Comparison of ENCODE assay signal across 16 cellular contexts in genomic region chr17:48470388-48471034, GRCh38. TPM values are rescaled to one million over a fixed set of nuclear protein-coding genes. Genes with fewer than 3 reads are reported as not detected.
DNase-seq lines count a peak whose midpoint lies in the region; ATAC-seq and TF ChIP-seq lines count a peak whose summit lies in the region.
"Had no signal": no experiment of that assay in that cellular context is flagged by ENCODE, and none has a peak within 500 bp of the region (broad histone marks: within the 10 kb centered on the region; RNA-seq: fewer than 3 reads in every experiment).

No MANE protein-coding gene starts in this region.

- no peak overlapping the region for H2AFZ ChIP-seq in SK-N-SH (ENCODE audit: low read depth)

- H3K9me3 ChIP-seq in SK-N-SH, result no peaks in the 10 kb centered on the region
- no peaks in the 10 kb centered on the region for H3K9me3 ChIP-seq in left ventricle myocardium inferior (replicated peaks)

- intact Hi-C loops in left ventricle myocardium inferior (cut with micrococcal nuclease), result no loop called here

- no peaks in the 10 kb centered on the region for H3K36me3 Mint-ChIP-seq in HFFc6 (ENCODE audit: low read depth)
- H3K36me3 Mint-ChIP-seq: CD8-positive, alpha-beta memory T cell had no signal

- WGBS in SK-N-SH (ENCODE audit: low lambda C conversion rate), result 10% methylated on average over 6 of the region's 6 CpGs

- H3K4me1 ChIP-seq in SK-N-SH (ENCODE audit: control insufficient read depth in 1 of 2, insufficient read depth in 2 of 2, low read depth in 1 of 2, low read length in 1 of 2), result 0 out of 4 replicates have a peak, but pooled peaks cover 0 to 7% of the 10 kb centered on the region in 2 experiments
- no peaks in the 10 kb centered on the region for H3K4me1 ChIP-seq in left ventricle myocardium inferior

- no peak for TF ChIP-seq RAD21 in SK-N-SH (IDR thresholded peaks at IDR 0.05; ENCODE audit: low read length)

- H3F3A ChIP-seq in SK-N-SH (replicated peaks; ENCODE audit: insufficient read depth), result peaks cover 33% of the 10 kb centered on the region

- no peak overlapping the region for H3K4me3 Mint-ChIP-seq in HFFc6
- H3K4me3 Mint-ChIP-seq: activated B cell treated with CpG ODN at 0.5 μM for 24 hours; CD8-positive, alpha-beta memory T cell; neural crest cell had no signal

- H3K9ac ChIP-seq in SK-N-SH, result no peak overlapping the region

- no peaks in the 10 kb centered on the region for H4K20me1 ChIP-seq in SK-N-SH (ENCODE audit: insufficient read depth)

- peaks cover 11% of the 10 kb centered on the region for H3K27me3 Mint-ChIP-seq in HFFc6 (ENCODE audit: insufficient read depth)

- no peaks in the 10 kb centered on the region for H3K9me2 ChIP-seq in SK-N-SH

- H3K36me3 ChIP-seq in SK-N-SH (replicated peaks in 1 of 2; ENCODE audit: control insufficient read depth in 1 of 2, insufficient read depth in 2 of 2, low read length in 1 of 2) (no peaks in the 10 kb centered on the region), left ventricle myocardium inferior (no peaks in the 10 kb centered on the region)

- H3K4me3 ChIP-seq in AG10803 (ENCODE audit: low read length), result no peak overlapping the region
- no peak overlapping the region for H3K4me3 ChIP-seq in SK-N-SH (ENCODE audit: low read depth in 2 of 2, low read length in 1 of 2)
- H3K4me3 ChIP-seq in foreskin fibroblast (ENCODE audit: low read depth in 1 of 2, low read length in 2 of 2), result no peak overlapping the region
- no peak overlapping the region for H3K4me3 ChIP-seq in left ventricle myocardium inferior
- H3K4me3 ChIP-seq in coronary artery, result no peak overlapping the region

- H3K9me3 Mint-ChIP-seq in HFFc6, result no peaks in the 10 kb centered on the region
- H3K9me3 Mint-ChIP-seq: activated B cell treated with CpG ODN at 0.5 μM for 24 hours; CD8-positive, alpha-beta memory T cell; neural crest cell had no signal

- DNase-seq in AG10803 (ENCODE audit: low read depth) (peak; percentile 81), HFFc6 (peak; percentile 38), SK-N-SH (no peak), foreskin fibroblast (peak; percentile 20 to 53), left lobe of liver (ENCODE audit: low spot score) (no peak), left ventricle myocardium inferior (no peak), coronary artery (ENCODE audit: low spot score) (no peak)
- DNase-seq: activated B cell treated with CpG ODN at 0.5 μM for 24 hours; CD8-positive, alpha-beta memory T cell; H7; NCI-H2029 treated with DMSO at 0.1 percent for 48 hours; stimulated activated CD8-positive, alpha-beta memory T cell treated with anti-CD3 and anti-CD28 coated beads, Interleukin-4, amount 100 ng/mL, for 48 hours had no signal

- H3K27me3 ChIP-seq in SK-N-SH (ENCODE audit: insufficient read depth) (peaks cover 37% of the 10 kb centered on the region), left ventricle myocardium inferior (ENCODE audit: low read depth) (peaks cover 99% of the 10 kb centered on the region)

- H3K4me2 ChIP-seq in SK-N-SH, result no peak overlapping the region

- POLR2A ChIA-PET in SK-N-SH (lab: Yijun Ruan, JAX), result interaction anchor here (1.1 kb wide), 1 partner anchor 8 kb away, joined by 3 read pairs; no protein-coding TSS in a partner anchor

- peaks cover 43% of the 10 kb centered on the region for H3K4me1 Mint-ChIP-seq in HFFc6 (ENCODE audit: low read depth)
- H3K4me1 Mint-ChIP-seq: activated B cell treated with CpG ODN at 0.5 μM for 24 hours, neural crest cell had no signal

- H3K79me2 ChIP-seq in SK-N-SH (ENCODE audit: insufficient read depth), result no peaks in the 10 kb centered on the region

- no peak for ATAC-seq in left lobe of liver
- ATAC-seq in GM19035 (IDR thresholded peaks at IDR 0.05; ENCODE audit: unreplicated experiment), result no peak
- ATAC-seq: esophagus mucosa had no signal

- H3K27ac ChIP-seq in SK-N-SH (ENCODE audit: low read depth in 2 of 2, low read length in 1 of 2) (no peak overlapping the region), left ventricle myocardium inferior (replicated peaks) (no peak overlapping the region), coronary artery (no peak overlapping the region)

- CTCF ChIA-PET in SK-N-SH (lab: Yijun Ruan, JAX), result interaction anchor here (1.8 to 3.9 kb wide), 3 partner anchors 14 to 163 kb away, joined by 4 to 19 read pairs (median 4); no protein-coding TSS in a partner anchor

- peak; percentile 46 for TF ChIP-seq CTCF in AG10803 (conservative IDR thresholded peaks at IDR 0.05; ENCODE audit: low read length)
- TF ChIP-seq CTCF in HFFc6 (IDR thresholded peaks at IDR 0.05), result peak; percentile 34; the same call in 1 of the 2 replicates
- TF ChIP-seq CTCF in SK-N-SH (IDR thresholded peaks at IDR 0.05), result peak; percentile 48
- no peak for TF ChIP-seq CTCF in foreskin fibroblast (IDR thresholded peaks at IDR 0.05; ENCODE audit: low read depth, low read length)
- TF ChIP-seq CTCF in left ventricle myocardium inferior (IDR thresholded peaks at IDR 0.05; ENCODE audit: borderline replicate concordance), result no peak
- no peak for TF ChIP-seq CTCF in coronary artery (IDR thresholded peaks at IDR 0.05)

- H3K27ac Mint-ChIP-seq in HFFc6, result no peak overlapping the region
- H3K27ac Mint-ChIP-seq: activated B cell treated with CpG ODN at 0.5 μM for 24 hours had no signal

- no peak for TF ChIP-seq EP300 in SK-N-SH (IDR thresholded peaks at IDR 0.05; ENCODE audit: borderline replicate concordance in 1 of 2, low read depth in 1 of 2, low read length in 1 of 2)

TF ChIP-seq in SK-N-SH, 30 proteins besides CTCF, POLR2A, EP300 and RAD21:
- TF ChIP-seq FOSL2 (IDR thresholded peaks at IDR 0.05; ENCODE audit: borderline replicate concordance, low read depth) (peak; percentile 42; the same call in 1 of the 2 replicates), SMC3 (IDR thresholded peaks at IDR 0.05; ENCODE audit: low read depth, low read length) (0 out of 2 replicates have a peak, but pooled peaks have one; percentile 5), MAX (IDR thresholded peaks at IDR 0.05; ENCODE audit: low read depth) (no peak)
TF ChIP-seq in SK-N-SH: peak in this region for 2.

RNA-seq across cellular contexts. Expression of gene SKAP1, which starts 40.5 kb away (rescaled TPM):
- total RNA-seq in HFFc6 (2021; fragmentation: NEBNext Ultra II Directional; extraction: Animal tissue kit (Norgen Biotek cat#: 25700)), result not detected
- not detected in 2 replicates for polyA plus RNA-seq in SK-N-SH (2012; rRNA removed)
- not detected in 2 replicates for polyA plus RNA-seq in SK-N-SH (2012; cell fraction: cytosol; rRNA removed)
- not detected in 2 replicates for polyA plus RNA-seq in SK-N-SH (2012; cell fraction: nucleus; rRNA removed)
- total RNA-seq in left lobe of liver, result 20.9 TPM
- total RNA-seq in left ventricle myocardium inferior, result 0.27 TPM
- total RNA-seq: bronchial epithelial cell, H7 had no signal

Comparison
In these comparisons a context has a peak if more than half of its experiments do, and no peak if none do; other contexts are left out.
1. DNase-seq: peak in AG10803 (single experiment), HFFc6 (single experiment) and foreskin fibroblast (2 of 2); none in SK-N-SH (single experiment), left lobe of liver (single experiment), left ventricle myocardium inferior (single experiment) and coronary artery (single experiment).
2. CTCF ChIP-seq: peak in AG10803 (single experiment), HFFc6 (single experiment) and SK-N-SH (single experiment); none in foreskin fibroblast (single experiment), left ventricle myocardium inferior (single experiment) and coronary artery (single experiment).
3. RNA of gene SKAP1, which starts 40.5 kb away (total RNA-seq): 20.9 TPM in left lobe of liver (single experiment); 0.27 TPM in left ventricle myocardium inferior (single experiment) and not detected in HFFc6; every median in the first group is over 10 times any median in the second.